ENCODE assay signal across 9 cellular contexts in genomic region chr5:125409496-125410351, GRCh38.
DNase-seq lines count a peak whose midpoint lies in the region; ATAC-seq and TF ChIP-seq lines count a peak whose summit lies in the region.
"Had no signal": no experiment of that assay in that cellular context is flagged by ENCODE, and none has a peak within 500 bp of the region (broad histone marks: within the 10 kb centered on the region; RNA-seq: fewer than 3 reads in every experiment).

No MANE protein-coding gene starts in this region.

- H3K9me3 Mint-ChIP-seq in activated naive CD4-positive, alpha-beta T cell treated with anti-CD3 and anti-CD28 coated beads for 36 hours = no peaks in the 10 kb centered on the region

- no peaks in the 10 kb centered on the region for H3K36me3 ChIP-seq in A673 (ENCODE audit: insufficient read depth, low read length, poor library complexity, severe bottlenecking)

- intact Hi-C loops in A673 (cut with micrococcal nuclease; ENCODE audit: unreplicated experiment) = loop anchor here (2.0 kb wide), 1 partner anchor 37 kb away; no protein-coding TSS in a partner anchor
- intact Hi-C loops in activated naive CD4-positive, alpha-beta T cell treated with anti-CD3 and anti-CD28 coated beads for 36 hours (cut with micrococcal nuclease) = no loop called here

- ATAC-seq in HG03469 (IDR thresholded peaks at IDR 0.05; ENCODE audit: unreplicated experiment) (no peak), HG03378 (IDR thresholded peaks at IDR 0.05; ENCODE audit: unreplicated experiment) (no peak)

- no TSS peak for BruUV-seq in A673 (replicated peaks; lab: Mats Ljungman, UMichigan)

- CTCF ChIA-PET in A673 (lab: Charles Lee) = interaction anchor here (0.6 kb wide), 1 partner anchor 37 kb away, joined by 11 read pairs; no protein-coding TSS in a partner anchor
- CTCF ChIA-PET in activated naive CD4-positive, alpha-beta T cell treated with anti-CD3 and anti-CD28 coated beads for 36 hours (lab: Charles Lee) = no interaction called here

- H3K27ac ChIP-seq in A673 (ENCODE audit: low read depth, low read length, poor library complexity, severe bottlenecking) = peak overlapping the region; percentile 45

- POLR2A ChIA-PET in A673 (lab: Charles Lee; ENCODE audit: low non-redundant PET) = interaction anchor here (0.6 kb wide), 1 partner anchor 12 kb away, joined by 4 read pairs; no protein-coding TSS in a partner anchor

- DNase-seq in A673 (ENCODE audit: low spot score) = peak; percentile 32
- peak; percentile 53 for DNase-seq in NCI-H146 (lab: John Stamatoyannopoulos, UW)
- peak; percentile 49 for DNase-seq in astrocyte of the hippocampus (ENCODE audit: low read depth, low spot score)
- DNase-seq in left kidney (ENCODE audit: low read depth, low spot score) = peak; percentile 89
- no peak for DNase-seq in activated naive CD4-positive, alpha-beta T cell (lab: John Stamatoyannopoulos, UW)
- no peak for DNase-seq in activated naive CD4-positive, alpha-beta T cell treated with anti-CD3 and anti-CD28 coated beads for 36 hours

- H3K9me3 ChIP-seq in A673 (ENCODE audit: low read depth, low read length, poor library complexity, severe bottlenecking) = no peaks in the 10 kb centered on the region

- H3K27me3 Mint-ChIP-seq in activated naive CD4-positive, alpha-beta T cell treated with anti-CD3 and anti-CD28 coated beads for 36 hours (ENCODE audit: low read depth) = no peaks in the 10 kb centered on the region

- TF ChIP-seq CTCF in A673 (conservative IDR thresholded peaks at IDR 0.05; ENCODE audit: low read depth, low read length) = no peak

- no peak overlapping the region for H3K4me3 ChIP-seq in A673 (ENCODE audit: low read depth, low read length, poor library complexity, severe bottlenecking)
- H3K4me3 ChIP-seq: skin epidermis had no signal

- H3K4me1 Mint-ChIP-seq in activated naive CD4-positive, alpha-beta T cell treated with anti-CD3 and anti-CD28 coated beads for 36 hours (ENCODE audit: low read depth) = no peaks in the 10 kb centered on the region

- H3K27ac Mint-ChIP-seq in activated naive CD4-positive, alpha-beta T cell treated with anti-CD3 and anti-CD28 coated beads for 36 hours = no peak overlapping the region

- H3K4me1 ChIP-seq in A673 (ENCODE audit: insufficient read depth, low read length, poor library complexity, severe bottlenecking) = peaks cover 55% of the 10 kb centered on the region

- H3K4me3 Mint-ChIP-seq in activated naive CD4-positive, alpha-beta T cell treated with anti-CD3 and anti-CD28 coated beads for 36 hours = no peak overlapping the region

- no peaks in the 10 kb centered on the region for H3K27me3 ChIP-seq in A673 (replicated peaks; ENCODE audit: insufficient read depth, low read depth, low read length, poor library complexity)

- H3K36me3 Mint-ChIP-seq in activated naive CD4-positive, alpha-beta T cell treated with anti-CD3 and anti-CD28 coated beads for 36 hours (ENCODE audit: low read depth) = no peaks in the 10 kb centered on the region

Comparison
In these comparisons a context has a peak if more than half of its experiments do, and no peak if none do; other contexts are left out.
1. DNase-seq: peak in A673 (single experiment), NCI-H146 (single experiment), astrocyte of the hippocampus (single experiment) and left kidney (single experiment); none in activated naive CD4-positive, alpha-beta T cell (0 of 4) and activated naive CD4-positive, alpha-beta T cell treated with anti-CD3 and anti-CD28 coated beads for 36 hours (single experiment).